27 cellular contexts compared by ENCODE assay signal in genomic region chr15:89613031-89613430, GRCh38.
"Had no signal": no experiment of that assay in that cellular context is flagged by ENCODE, and none has a peak within 500 bp of the region (broad histone marks: within the 10 kb centered on the region; RNA-seq: fewer than 3 reads in every experiment).

No MANE protein-coding gene starts in this region.

- H3K27me3 Mint-ChIP-seq: activated CD4-positive, alpha-beta T cell treated with anti-CD3 and anti-CD28 coated beads for 36 hours; activated CD8-positive, alpha-beta T cell treated with anti-CD3 and anti-CD28 coated beads for 36 hours; activated naive CD4-positive, alpha-beta T cell treated with anti-CD3 and anti-CD28 coated beads, Interleukin-2, amount 10 ng/mL, durations not matched to agents 7 days and 5 days had no signal

- H3K4me3 Mint-ChIP-seq: activated CD4-positive, alpha-beta T cell treated with anti-CD3 and anti-CD28 coated beads for 36 hours; activated CD8-positive, alpha-beta T cell treated with anti-CD3 and anti-CD28 coated beads for 36 hours; activated naive CD4-positive, alpha-beta T cell treated with anti-CD3 and anti-CD28 coated beads, Interleukin-2, amount 10 ng/mL, durations not matched to agents 7 days and 5 days; activated T-cell treated with anti-CD3 and anti-CD28 coated beads, Interleukin-2, amount 50 U/mL, for 4 hours had no signal

- H3K4me3 ChIP-seq: adrenal gland, body of pancreas, cardiac muscle cell, colonic mucosa had no signal

- H3K4me1 Mint-ChIP-seq: activated CD4-positive, alpha-beta T cell treated with anti-CD3 and anti-CD28 coated beads for 36 hours; activated naive CD4-positive, alpha-beta T cell treated with anti-CD3 and anti-CD28 coated beads, Interleukin-2, amount 10 ng/mL, durations not matched to agents 7 days and 5 days had no signal

- H3K36me3 ChIP-seq: adrenal gland, colonic mucosa had no signal

- DNase-seq: activated CD4-positive, alpha-beta T cell treated with anti-CD3 and anti-CD28 coated beads for 36 hours; activated CD4-positive, alpha-beta T cell treated with anti-CD3 and anti-CD28 coated beads, Interleukin-2, amount 50 U/mL, for 1 hour; activated CD4-positive, alpha-beta T cell treated with anti-CD3 and anti-CD28 coated beads, Interleukin-2, amount 50 U/mL, for 48 hours; activated CD4-positive, CD25-positive, alpha-beta regulatory T cell; activated CD4-positive, CD25-positive, alpha-beta regulatory T cell treated with anti-CD3 and anti-CD28 coated beads, Interleukin-2, amount 50 U/mL, for 72 hours; activated CD8-positive, alpha-beta memory T cell treated with anti-CD3 and anti-CD28 coated beads for 24 hours; activated CD8-positive, alpha-beta T cell treated with anti-CD3 and anti-CD28 coated beads for 36 hours; activated effector memory CD4-positive, alpha-beta T cell treated with anti-CD3 and anti-CD28 coated beads, Interleukin-2, amount 50 U/mL, for 16 hours; activated naive CD4-positive, alpha-beta T cell; activated naive CD4-positive, alpha-beta T cell treated with anti-CD3 and anti-CD28 coated beads, Interleukin-2, amount 10 ng/mL, durations not matched to agents 7 days and 5 days; activated T-cell treated with anti-CD3 and anti-CD28 coated beads, Interleukin-2, amount 50 U/mL, for 4 hours; adrenal gland; amygdala; aorta; body of pancreas; central memory CD4-positive, alpha-beta T cell; cerebellar nuclear complex; colonic mucosa; effector CD8-positive, alpha-beta T cell; foreskin fibroblast; head of caudate nucleus; hippocampal formation had no signal

- ATAC-seq: activated CD4-positive, alpha-beta T cell treated with anti-CD3 and anti-CD28 coated beads for 36 hours; activated CD8-positive, alpha-beta T cell treated with anti-CD3 and anti-CD28 coated beads for 36 hours; activated naive CD4-positive, alpha-beta T cell treated with anti-CD3 and anti-CD28 coated beads, Interleukin-2, amount 50 U/mL, for 72 hours; activated T-cell treated with anti-CD3 and anti-CD28 coated beads, Interleukin-2, amount 50 U/mL, for 4 hours; body of pancreas; esophagus mucosa had no signal

- FAIRE-seq: frontal cortex had no signal

- H3K27ac ChIP-seq: adrenal gland, body of pancreas, cardiac muscle cell, colonic mucosa had no signal

- H3K9me3 ChIP-seq: adrenal gland, body of pancreas, colonic mucosa had no signal

- H3K27ac Mint-ChIP-seq: activated CD4-positive, alpha-beta T cell treated with anti-CD3 and anti-CD28 coated beads for 36 hours; activated CD8-positive, alpha-beta T cell treated with anti-CD3 and anti-CD28 coated beads for 36 hours; activated naive CD4-positive, alpha-beta T cell treated with anti-CD3 and anti-CD28 coated beads, Interleukin-2, amount 10 ng/mL, durations not matched to agents 7 days and 5 days; activated naive CD4-positive, alpha-beta T cell treated with anti-CD3 and anti-CD28 coated beads, Interleukin-2, amount 50 U/mL, for 72 hours; activated T-helper 2 cell treated with anti-CD3 and anti-CD28 coated beads, Interferon-gamma antibody, Interleukin-2, Interleukin-4, amounts not matched to agents 10 μg/mL and 5 μg/mL and 100 μg/mL, durations not matched to agents 14 hours and 24 hours and 36 hours had no signal

- H3K27me3 ChIP-seq: adrenal gland, body of pancreas, cardiac muscle cell, colonic mucosa had no signal

- H3K4me1 ChIP-seq: adrenal gland, body of pancreas, colonic mucosa had no signal
